In genomic region chr9:135418161-135418560, GRCh38 we compare ENCODE assay signal across 30 cellular contexts.
"Had no signal": no experiment of that assay in that cellular context is flagged by ENCODE, and none has a peak within 500 bp of the region (broad histone marks: within the 10 kb centered on the region; RNA-seq: fewer than 3 reads in every experiment).

No MANE protein-coding gene starts in this region.

- ATAC-seq: activated CD8-positive, alpha-beta memory T cell treated with anti-CD3 and anti-CD28 coated beads, Interleukin-2, amount 10 ng/mL, durations not matched to agents 7 days and 5 days; activated naive CD8-positive, alpha-beta T cell treated with anti-CD3 and anti-CD28 coated beads, Interleukin-2, amount 50 U/mL, for 24 hours; Panc1 had no signal

- H3K27ac Mint-ChIP-seq: activated CD4-positive, alpha-beta memory T cell treated with anti-CD3 and anti-CD28 coated beads, Interleukin-2, amount 10 ng/mL, durations not matched to agents 7 days and 5 days; activated CD8-positive, alpha-beta memory T cell treated with anti-CD3 and anti-CD28 coated beads, Interleukin-2, amount 10 ng/mL, durations not matched to agents 7 days and 5 days; activated naive CD4-positive, alpha-beta T cell treated with anti-CD3 and anti-CD28 coated beads, Interleukin-2, amount 50 U/mL, for 24 hours; activated naive CD8-positive, alpha-beta T cell treated with anti-CD3 and anti-CD28 coated beads, Interleukin-2, amount 50 U/mL, for 24 hours had no signal

- H3K27ac ChIP-seq: brain microvascular endothelial cell, SJCRH30, SK-N-MC, WERI-Rb-1 had no signal

- DNase-seq: activated CD4-positive, alpha-beta memory T cell treated with anti-CD3 and anti-CD28 coated beads, Interleukin-2, amount 10 ng/mL, durations not matched to agents 7 days and 5 days; activated CD4-positive, alpha-beta T cell treated with anti-CD3 and anti-CD28 coated beads for 1 hour; activated CD4-positive, alpha-beta T cell treated with anti-CD3 and anti-CD28 coated beads for 48 hours; activated CD4-positive, CD25-positive, alpha-beta regulatory T cell; activated CD8-positive, alpha-beta memory T cell treated with anti-CD3 and anti-CD28 coated beads for 24 hours; activated CD8-positive, alpha-beta memory T cell treated with anti-CD3 and anti-CD28 coated beads, Interleukin-2, amount 10 ng/mL, durations not matched to agents 7 days and 5 days; activated CD8-positive, alpha-beta memory T cell treated with anti-CD3 and anti-CD28 coated beads, Interleukin-2, amount 50 U/mL, for 48 hours; activated effector memory CD4-positive, alpha-beta T cell treated with Interleukin-2 at 50 U/mL for 16 hours; activated naive CD4-positive, alpha-beta T cell; activated naive CD8-positive, alpha-beta T cell treated with anti-CD3 and anti-CD28 coated beads, Interleukin-2, amount 50 U/mL, for 24 hours; activated T-cell treated with anti-CD3 and anti-CD28 coated beads, Interleukin-2, amount 50 U/mL, for 48 hours; anterior cingulate cortex; brain microvascular endothelial cell; Karpas-422; KBM-7; NCI-H1048; NCI-H1105 treated with DMSO at 0.1 percent for 48 hours; NCI-H1436; NCI-H1694; NCI-H1930; NCI-H2081 treated with DMSO at 0.1 percent for 48 hours; NCI-H345; NCI-H524 treated with DMSO at 0.1 percent for 48 hours; SHP77; T1000; WERI-Rb-1 had no signal

- H3K9me3 Mint-ChIP-seq: activated CD4-positive, alpha-beta memory T cell treated with anti-CD3 and anti-CD28 coated beads, Interleukin-2, amount 10 ng/mL, durations not matched to agents 7 days and 5 days; activated naive CD4-positive, alpha-beta T cell treated with anti-CD3 and anti-CD28 coated beads, Interleukin-2, amount 50 U/mL, for 24 hours; activated naive CD8-positive, alpha-beta T cell treated with anti-CD3 and anti-CD28 coated beads, Interleukin-2, amount 50 U/mL, for 24 hours had no signal

- H3K9me3 ChIP-seq: SJCRH30 had no signal

- H3K27me3 Mint-ChIP-seq: activated CD4-positive, alpha-beta memory T cell treated with anti-CD3 and anti-CD28 coated beads, Interleukin-2, amount 10 ng/mL, durations not matched to agents 7 days and 5 days; activated CD8-positive, alpha-beta memory T cell treated with anti-CD3 and anti-CD28 coated beads, Interleukin-2, amount 10 ng/mL, durations not matched to agents 7 days and 5 days had no signal

- H3K36me3 Mint-ChIP-seq: activated CD8-positive, alpha-beta memory T cell treated with anti-CD3 and anti-CD28 coated beads, Interleukin-2, amount 10 ng/mL, durations not matched to agents 7 days and 5 days; activated naive CD4-positive, alpha-beta T cell treated with anti-CD3 and anti-CD28 coated beads, Interleukin-2, amount 50 U/mL, for 24 hours had no signal

- H3K4me1 Mint-ChIP-seq: activated CD8-positive, alpha-beta memory T cell treated with anti-CD3 and anti-CD28 coated beads, Interleukin-2, amount 10 ng/mL, durations not matched to agents 7 days and 5 days; activated naive CD4-positive, alpha-beta T cell treated with anti-CD3 and anti-CD28 coated beads, Interleukin-2, amount 50 U/mL, for 24 hours; activated naive CD8-positive, alpha-beta T cell treated with anti-CD3 and anti-CD28 coated beads, Interleukin-2, amount 50 U/mL, for 24 hours had no signal

- H3K4me1 ChIP-seq: SJCRH30 had no signal

- H3K27me3 ChIP-seq: brain microvascular endothelial cell had no signal

- H3K4me3 Mint-ChIP-seq: activated CD4-positive, alpha-beta memory T cell treated with anti-CD3 and anti-CD28 coated beads, Interleukin-2, amount 10 ng/mL, durations not matched to agents 7 days and 5 days; activated CD8-positive, alpha-beta memory T cell treated with anti-CD3 and anti-CD28 coated beads, Interleukin-2, amount 10 ng/mL, durations not matched to agents 7 days and 5 days; activated naive CD4-positive, alpha-beta T cell treated with anti-CD3 and anti-CD28 coated beads, Interleukin-2, amount 50 U/mL, for 24 hours; activated naive CD8-positive, alpha-beta T cell treated with anti-CD3 and anti-CD28 coated beads, Interleukin-2, amount 50 U/mL, for 24 hours had no signal

- H3K4me3 ChIP-seq: SJCRH30, SK-N-MC had no signal
